15 cellular contexts compared by ENCODE assay signal in genomic region chr14:99534333-99534732, GRCh38. TPM values are rescaled to one million over a fixed set of nuclear protein-coding genes. Genes with fewer than 3 reads are reported as not detected.
DNase-seq lines count a peak whose midpoint lies in the region; ATAC-seq and TF ChIP-seq lines count a peak whose summit lies in the region.
"Had no signal": no experiment of that assay in that cellular context is flagged by ENCODE, and none has a peak within 500 bp of the region (broad histone marks: within the 10 kb centered on the region; RNA-seq: fewer than 3 reads in every experiment).

No MANE protein-coding gene starts in this region.

- H3K27ac ChIP-seq in RWPE1: peak overlapping the region; percentile 65
- peak overlapping the region; percentile 89 for H3K27ac ChIP-seq in ectodermal cell (ENCODE audit: insufficient read depth, low read depth, low read length, poor library complexity, severe bottlenecking)
- peak overlapping the region; percentile 56 for H3K27ac ChIP-seq in muscle layer of colon (ENCODE audit: low read depth, low read length)
- H3K27ac ChIP-seq in sigmoid colon: peak overlapping the region; percentile 74 to 94 (median 87)
- no peak overlapping the region for H3K27ac ChIP-seq in foreskin keratinocyte

- H3K4me3 ChIP-seq in ectodermal cell (ENCODE audit: insufficient read depth, low read depth, low read length) (no peak overlapping the region), muscle layer of colon (ENCODE audit: low read depth in 1 of 2, low read length in 2 of 2) (no peak overlapping the region), sigmoid colon (no peak overlapping the region)

- H3K9me3 ChIP-seq in ectodermal cell (ENCODE audit: control insufficient read depth, low read length) (no peaks in the 10 kb centered on the region), muscle layer of colon (ENCODE audit: low read length) (no peaks in the 10 kb centered on the region), sigmoid colon (no peaks in the 10 kb centered on the region)
- H3K9me3 ChIP-seq: BE2C had no signal

- H3K4me1 ChIP-seq in ectodermal cell (ENCODE audit: control insufficient read depth, insufficient read depth, low read length) (peaks cover 79% of the 10 kb centered on the region), muscle layer of colon (ENCODE audit: insufficient read depth, low read length) (peaks cover 46% of the 10 kb centered on the region), sigmoid colon (peaks cover 0 to 77% (median 73%) of the 10 kb centered on the region in 4 donors), foreskin keratinocyte (peaks cover 12% of the 10 kb centered on the region)

- no peaks in the 10 kb centered on the region for H3K27me3 ChIP-seq in ectodermal cell (ENCODE audit: control insufficient read depth, insufficient read depth, low read length, poor library complexity, severe bottlenecking)
- H3K27me3 ChIP-seq in muscle layer of colon (ENCODE audit: control insufficient read depth in 1 of 2, insufficient read depth in 2 of 2, low read length in 2 of 2): no peaks in the 10 kb centered on the region
- H3K27me3 ChIP-seq in sigmoid colon: no peaks in the 10 kb centered on the region
- H3K27me3 ChIP-seq in foreskin keratinocyte: no peaks in the 10 kb centered on the region
- H3K27me3 ChIP-seq: BE2C had no signal

- H3K9ac ChIP-seq in muscle layer of colon (ENCODE audit: low read length): no peak overlapping the region

- intact Hi-C loops in sigmoid colon (cut with DNase I): no loop called here

- POLR2A ChIA-PET in RWPE1 (lab: Yijun Ruan, JAX; ENCODE audit: low non-redundant PET): no interaction called here

- DNase-seq in RWPE1 (ENCODE audit: low spot score) (no peak), sigmoid colon (no peak), foreskin keratinocyte (no peak), erythroblast (lab: John Stamatoyannopoulos, UW) (no peak), cerebellar nuclear complex (lab: John Stamatoyannopoulos, UW) (no peak), Ammon's horn (ENCODE audit: low spot score) (no peak)
- DNase-seq: BE2C, DMS79 treated with DMSO at 0.1 percent for 48 hours, H7, NCI-H1436, NCI-H2029 treated with DMSO at 0.1 percent for 48 hours, NCI-H510A, NCI-H82 had no signal

- 43 to 46% methylated on average over 6 of the region's 6 CpGs for WGBS in ectodermal cell, 2 experiments
- WGBS in sigmoid colon, 2 donors: 93 to 96% methylated on average over 6 of the region's 6 CpGs

- no peak for ATAC-seq in foreskin keratinocyte

- TF ChIP-seq POLR2A in sigmoid colon (IDR thresholded peaks at IDR 0.05) (no peak), erythroblast (IDR thresholded peaks at IDR 0.05; ENCODE audit: low read length) (no peak)

- no peaks in the 10 kb centered on the region for H3K36me3 ChIP-seq in ectodermal cell (ENCODE audit: control insufficient read depth, insufficient read depth, low read length)
- no peaks in the 10 kb centered on the region for H3K36me3 ChIP-seq in muscle layer of colon (ENCODE audit: insufficient read depth, low read length)
- peaks cover 0 to 4% (median 0%) of the 10 kb centered on the region in 4 donors for H3K36me3 ChIP-seq in sigmoid colon

- TF ChIP-seq CTCF in RWPE1 (conservative IDR thresholded peaks at IDR 0.05; ENCODE audit: low read depth) (no peak), sigmoid colon (IDR thresholded peaks at IDR 0.05) (no peak), foreskin keratinocyte (conservative IDR thresholded peaks at IDR 0.05) (no peak)

- no peak for TF ChIP-seq EP300 in sigmoid colon (IDR thresholded peaks at IDR 0.05)

- CTCF ChIA-PET in RWPE1 (lab: Yijun Ruan, JAX): interaction anchor here (0.9 to 1.2 kb wide), 2 partner anchors 28 to 68 kb away, joined by 3 to 4 read pairs; no protein-coding TSS in a partner anchor

RNA-seq across cellular contexts. Expression of gene CCNK, which starts 53.1 kb away (rescaled TPM):
- polyA plus RNA-seq in ectodermal cell (2013, experiment 1 of 4): 69.1 TPM
- 75.3 TPM for polyA plus RNA-seq in ectodermal cell (2013, experiment 2 of 4)
- 50.9 TPM for polyA plus RNA-seq in ectodermal cell (2013, experiment 3 of 4)
- 53.9 TPM for polyA plus RNA-seq in ectodermal cell (2013, experiment 4 of 4)
- total RNA-seq in sigmoid colon (10 to 100 TPM; 13.2 to 20.5 (median 18.4) TPM), foreskin keratinocyte (41.3 and 47.5 TPM in 2 replicates)
- polyA plus RNA-seq in sigmoid colon (10 to 100 TPM; 14.4 to 25.9 (median 17.6) TPM), foreskin keratinocyte (24.8 and 27.6 TPM in 2 replicates)

RNA-seq across cellular contexts. Expression of gene SETD3, which starts 53.7 kb away (rescaled TPM):
- polyA plus RNA-seq in ectodermal cell (2013, experiment 1 of 4): 40.5 TPM
- polyA plus RNA-seq in ectodermal cell (2013, experiment 2 of 4): 41.0 TPM
- 35.6 TPM for polyA plus RNA-seq in ectodermal cell (2013, experiment 3 of 4)
- 34.7 TPM for polyA plus RNA-seq in ectodermal cell (2013, experiment 4 of 4)
- total RNA-seq in sigmoid colon: 100 to 1,000 TPM; 130 to 164 (median 152) TPM
- polyA plus RNA-seq in sigmoid colon: 10 to 100 TPM; 34.6 to 54.7 (median 53.6) TPM
- 54.1 and 58.8 TPM in 2 replicates for total RNA-seq in foreskin keratinocyte
- polyA plus RNA-seq in foreskin keratinocyte: 24.3 and 30.3 TPM in 2 replicates
